Comparison of ENCODE assay signal across 8 cellular contexts in the genomic region with DNA sequence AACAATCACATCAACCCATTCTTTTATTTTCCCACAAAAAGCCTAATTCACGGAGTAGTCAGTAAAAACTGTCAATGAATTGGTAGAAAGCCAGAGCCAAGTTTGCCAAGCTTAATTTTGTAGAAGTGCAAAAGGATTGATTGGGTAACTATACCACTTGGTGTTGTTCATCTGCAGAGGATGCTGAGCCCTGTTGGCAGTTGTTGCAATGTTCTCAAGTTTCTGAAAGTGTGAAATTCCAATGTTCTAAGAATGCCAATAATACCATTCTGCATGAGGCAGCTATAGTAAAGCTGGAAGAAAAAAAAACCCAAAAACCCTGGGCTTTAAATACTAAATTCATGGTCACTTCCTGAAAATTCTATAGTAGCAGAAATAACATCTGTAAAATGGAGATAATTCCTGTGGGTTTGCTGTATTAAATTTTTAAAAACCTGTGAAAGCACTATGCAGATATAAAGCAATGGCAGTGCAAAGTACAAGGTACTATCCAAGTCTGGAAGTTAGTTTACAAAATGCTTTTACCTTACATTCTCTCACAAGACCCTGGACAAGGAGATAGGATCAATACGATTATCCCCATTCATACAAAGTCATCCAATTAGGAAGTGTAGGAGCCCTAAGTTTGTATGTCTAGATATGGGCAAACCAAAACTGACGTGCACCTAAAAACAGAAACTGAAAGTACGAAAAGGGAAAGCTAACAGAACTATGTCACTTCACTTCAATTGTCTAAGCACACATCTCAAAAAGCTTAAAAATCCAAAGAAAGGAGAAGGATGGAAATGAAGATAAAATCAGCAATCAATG. TPM values are rescaled to one million over a fixed set of nuclear protein-coding genes. Genes with fewer than 3 reads are reported as not detected.
A peak's percentile ranks its signal among the peaks of the same experiment; 100 is the strongest.
DNase-seq lines count a peak whose midpoint lies in the region; ATAC-seq lines count a peak whose summit lies in the region.

No MANE protein-coding gene starts in this region.

- intact Hi-C loops in posterior vena cava (cut with DNase I) = no loop called here

- peak; percentile 7 for DNase-seq in Ammon's horn (ENCODE audit: low spot score)
- peak; percentile 14 for DNase-seq in GM19240 (ENCODE audit: insufficient read length, low spot score)
- DNase-seq in medulla oblongata (ENCODE audit: extremely low spot score) = peak; percentile 33
- no peak for DNase-seq in posterior vena cava (ENCODE audit: low spot score)
- DNase-seq in retina = no peak
- no peak for DNase-seq in NCI-H1694 (lab: John Stamatoyannopoulos, UW)

- no peaks in the 10 kb centered on the region for H3K36me3 Mint-ChIP-seq in activated T-helper 17 cell treated with anti-CD3 and anti-CD28 coated beads, Interleukin-2, amount 50 U/mL, for 72 hours (ENCODE audit: low read depth)

- peak overlapping the region; percentile 9 for H3K27ac Mint-ChIP-seq in activated T-helper 17 cell treated with anti-CD3 and anti-CD28 coated beads, Interleukin-2, amount 50 U/mL, for 72 hours

- peak overlapping the region; percentile 56 for H3K4me3 Mint-ChIP-seq in activated T-helper 17 cell treated with anti-CD3 and anti-CD28 coated beads, Interleukin-2, amount 50 U/mL, for 72 hours

- H3K9me3 Mint-ChIP-seq in activated T-helper 17 cell treated with anti-CD3 and anti-CD28 coated beads, Interleukin-2, amount 50 U/mL, for 72 hours = no peaks in the 10 kb centered on the region

- ATAC-seq in HG03175 (IDR thresholded peaks at IDR 0.05; ENCODE audit: unreplicated experiment) = peak; percentile 96
- ATAC-seq in activated T-helper 17 cell treated with anti-CD3 and anti-CD28 coated beads, Interleukin-2, amount 50 U/mL, for 72 hours (replicated peaks) = peak; percentile 70

- H3K4me1 Mint-ChIP-seq in activated T-helper 17 cell treated with anti-CD3 and anti-CD28 coated beads, Interleukin-2, amount 50 U/mL, for 72 hours = peaks cover 7% of the 10 kb centered on the region

- H3K27me3 Mint-ChIP-seq in activated T-helper 17 cell treated with anti-CD3 and anti-CD28 coated beads, Interleukin-2, amount 50 U/mL, for 72 hours = peaks cover 10% of the 10 kb centered on the region

RNA-seq across cellular contexts. Expression of gene PON1, which starts 6.1 kb away (rescaled TPM):
- not detected for total RNA-seq in activated T-helper 17 cell treated with anti-CD3 and anti-CD28 coated beads, Interleukin-2, amount 50 U/mL, for 72 hours
- total RNA-seq in posterior vena cava = not detected

Comparison
In these comparisons a context has a peak if more than half of its experiments do, and no peak if none do; other contexts are left out.
1. DNase-seq: peak in Ammon's horn (single experiment), GM19240 (single experiment) and medulla oblongata (single experiment); none in posterior vena cava (single experiment), retina (single experiment) and NCI-H1694 (single experiment).